Comparison of ENCODE assay signal across 8 cellular contexts in genomic region chr15:77419836-77420609, GRCh38. TPM values are rescaled to one million over a fixed set of nuclear protein-coding genes. Genes with fewer than 3 reads are reported as not detected.
DNase-seq lines count a peak whose midpoint lies in the region; ATAC-seq and TF ChIP-seq lines count a peak whose summit lies in the region.

Gene PEAK1 (minus strand): TSS chr15:77420104. CDS start chr15:77181926, 238,178 bp downstream.

- peaks cover 0 to 61% (median 41%) of the 10 kb centered on the region in 4 donors for H3K4me1 ChIP-seq in transverse colon

- no peaks in the 10 kb centered on the region for H3K36me3 ChIP-seq in transverse colon

- DNase-seq in GM13976 (ENCODE audit: low spot score) (peak; percentile 96), NCI-H146 (lab: John Stamatoyannopoulos, UW) (peak; percentile 96), T-cell (peak; percentile 97 to 100 (median 100)), cardiac septum (ENCODE audit: low spot score) (peak; percentile 99), pons (ENCODE audit: low spot score) (peak; percentile 99), transverse colon (peak; percentile 100)

- intact Hi-C loops in cardiac septum (cut with DNase I): loop anchor here (1.0 to 2.0 kb wide), 2 partner anchors 76 to 233 kb away; no protein-coding TSS in a partner anchor
- intact Hi-C loops in transverse colon (cut with DNase I; ENCODE audit: low total_unique reads): loop anchor here (2.0 kb wide), 1 partner anchor 77 kb away; no protein-coding TSS in a partner anchor

- peak within 1 kb of the TSS; percentile 90 to 98 (median 97) for H3K4me3 Mint-ChIP-seq in T-cell

- TF ChIP-seq EP300 in transverse colon (IDR thresholded peaks at IDR 0.05; ENCODE audit: low read depth): no peak

- no peaks in the 10 kb centered on the region for H3K9me3 ChIP-seq in transverse colon

- TF ChIP-seq POLR2A in transverse colon (IDR thresholded peaks at IDR 0.05): peak; percentile 88

- POLR2A ChIA-PET in T-cell (lab: Charles Lee): interaction anchor here (0.7 to 0.8 kb wide), 2 partner anchors 100 to 363 kb away, joined by 3 to 5 read pairs; no protein-coding TSS in a partner anchor

- H3K27ac ChIP-seq in adipose tissue (ENCODE audit: low read depth, low read length): peak within 1 kb of the TSS; percentile 83
- peak within 1 kb of the TSS; percentile 96 to 98 (median 97) for H3K27ac ChIP-seq in transverse colon

- peaks cover 1% of the 10 kb centered on the region for H3K36me3 Mint-ChIP-seq in T-cell

- H3K9me3 Mint-ChIP-seq in T-cell: no peaks in the 10 kb centered on the region

- WGBS in adipose tissue, 3 donors: 0 to 1% (median 1%) methylated on average over 65 to 92 of the region's 92 CpGs
- 0% methylated on average over 6 to 61 of the region's 92 CpGs for WGBS in transverse colon (ENCODE audit: low coverage in 1 of 2), 2 donors

- H3K4me3 ChIP-seq in transverse colon: peak within 1 kb of the TSS; percentile 89 to 99 (median 94)

- H3K27me3 ChIP-seq in transverse colon: no peaks in the 10 kb centered on the region

- H3K4me1 Mint-ChIP-seq in T-cell: peaks cover 40 to 49% (median 45%) of the 10 kb centered on the region in 3 donors

- H3K27me3 Mint-ChIP-seq in T-cell: no peaks in the 10 kb centered on the region

- TF ChIP-seq CTCF in GM13976 (IDR thresholded peaks at IDR 0.05; ENCODE audit: borderline replicate concordance, control extremely low read depth, extremely low read depth, insufficient read depth, missing control alignments) (no peak), transverse colon (IDR thresholded peaks at IDR 0.05) (no peak)

- H3K27ac Mint-ChIP-seq in T-cell: peak within 1 kb of the TSS; percentile 98 to 99

- ATAC-seq in HG02852 (IDR thresholded peaks at IDR 0.05; ENCODE audit: unreplicated experiment) (peak; percentile 88), T-cell (replicated peaks in 1 of 4) (peak; percentile 97 to 99 (median 98))

- in situ Hi-C loops in GM13976 (cut with MboI; ENCODE audit: low sequenced_read_pairs, unreplicated experiment) (no loop called here), transverse colon (cut with MboI; ENCODE audit: low pct_ligation_motif_present in 1 of 4, low pct_unique_long_range_greater_than_20kb in 1 of 4, low sequenced_read_pairs in 3 of 4) (no loop called here)

- CTCF ChIA-PET in T-cell (lab: Charles Lee): interaction anchor here (0.6 to 1.3 kb wide), 4 partner anchors 398 to 1578 kb away, joined by 3 to 6 read pairs (median 4); no protein-coding TSS in a partner anchor

RNA-seq across cellular contexts. Expression of gene PEAK1, which starts in this region (rescaled TPM):
- total RNA-seq in T-cell: 10 to 100 TPM in 3 of 5 donors, 1 to 10 TPM in 2; 9.4 to 17.7 (median 10.9) TPM
- polyA plus RNA-seq in adipose tissue: 1 to 10 TPM; 2.3 to 9.5 (median 4.9) TPM
- 132 TPM for total RNA-seq in cardiac septum
- 10 to 100 TPM; 51.1 to 82.2 (median 58.1) TPM for total RNA-seq in transverse colon

Comparison
In these comparisons a context has a peak if more than half of its experiments do, and no peak if none do; other contexts are left out.
1. Peak in every context shown above with its lines: DNase-seq, ATAC-seq, H3K4me3 ChIP-seq and H3K27ac ChIP-seq.